10 cellular contexts compared by ENCODE assay signal in genomic region chr19:35266149-35266903, GRCh38. TPM values are rescaled to one million over a fixed set of nuclear protein-coding genes. Genes with fewer than 3 reads are reported as not detected.
A peak's percentile ranks its signal among the peaks of the same experiment; 100 is the strongest.
DNase-seq lines count a peak whose midpoint lies in the region; ATAC-seq and TF ChIP-seq lines count a peak whose summit lies in the region.
"Had no signal": no experiment of that assay in that cellular context is flagged by ENCODE, and none has a peak within 500 bp of the region (broad histone marks: within the 10 kb centered on the region; RNA-seq: fewer than 3 reads in every experiment).

No MANE protein-coding gene starts in this region.

- H3K9me3 Mint-ChIP-seq in CD8-positive, alpha-beta memory T cell = no peaks in the 10 kb centered on the region
- H3K9me3 Mint-ChIP-seq in osteocyte (ENCODE audit: unreplicated experiment) = no peaks in the 10 kb centered on the region

- H3K4me3 ChIP-seq in CD8-positive, alpha-beta memory T cell (ENCODE audit: low read length) = no peak overlapping the region
- peak overlapping the region; percentile 99 for H3K4me3 ChIP-seq in SJCRH30
- H3K4me3 ChIP-seq in epithelial cell of proximal tubule (ENCODE audit: low read depth, low read length) = peak overlapping the region; percentile 89
- H3K4me3 ChIP-seq in thyroid gland (replicated peaks in 1 of 3) = peak overlapping the region in 1 of 3 donors; percentile 68

- peak overlapping the region; percentile 64 to 94 (median 91) for H3K27ac Mint-ChIP-seq in CD8-positive, alpha-beta memory T cell
- H3K27ac Mint-ChIP-seq in osteocyte (ENCODE audit: unreplicated experiment) = peak overlapping the region; percentile 14

- no peaks in the 10 kb centered on the region for H3K27me3 ChIP-seq in CD8-positive, alpha-beta memory T cell (ENCODE audit: insufficient read depth, low read length, poor library complexity, severe bottlenecking)
- H3K27me3 ChIP-seq in SJCRH30 (no peaks in the 10 kb centered on the region), thyroid gland (no peaks in the 10 kb centered on the region)

- TF ChIP-seq CTCF in epithelial cell of proximal tubule (conservative IDR thresholded peaks at IDR 0.05; ENCODE audit: low read depth, low read length) = no peak
- TF ChIP-seq CTCF in osteocyte (IDR thresholded peaks at IDR 0.05) = no peak
- no peak for TF ChIP-seq CTCF in thyroid gland (IDR thresholded peaks at IDR 0.05)

- CTCF ChIA-PET in CD8-positive, alpha-beta memory T cell (lab: Charles Lee) = interaction anchor here (0.9 to 1.3 kb wide), 2 partner anchors 11 to 15 kb away, joined by 3 to 4 read pairs; no protein-coding TSS in a partner anchor

- no peak for TF ChIP-seq POLR2A in thyroid gland (IDR thresholded peaks at IDR 0.05)

- peaks cover 6 to 48% (median 6%) of the 10 kb centered on the region in 3 donors for H3K36me3 Mint-ChIP-seq in CD8-positive, alpha-beta memory T cell
- H3K36me3 Mint-ChIP-seq in osteocyte (ENCODE audit: unreplicated experiment) = peaks cover 8% of the 10 kb centered on the region

- no peaks in the 10 kb centered on the region for H3K9me3 ChIP-seq in CD8-positive, alpha-beta memory T cell (ENCODE audit: low read length)
- H3K9me3 ChIP-seq in SJCRH30 (replicated peaks) (no peaks in the 10 kb centered on the region), thyroid gland (no peaks in the 10 kb centered on the region)

- H3K27me3 Mint-ChIP-seq in CD8-positive, alpha-beta memory T cell = peaks cover 0 to 3% of the 10 kb centered on the region in 2 donors
- no peaks in the 10 kb centered on the region for H3K27me3 Mint-ChIP-seq in osteocyte (ENCODE audit: unreplicated experiment)

- 88 to 92% methylated on average over 10 to 18 of the region's 20 CpGs for WGBS in thyroid gland, 2 donors

- POLR2A ChIA-PET in CD8-positive, alpha-beta memory T cell (lab: Charles Lee) = interaction anchor here (3.1 kb wide), 1 partner anchor 55 kb away, joined by 22 read pairs; no protein-coding TSS in a partner anchor

- ATAC-seq in esophagus mucosa = no peak

- peaks cover 27 to 42% (median 29%) of the 10 kb centered on the region in 3 donors for H3K4me1 Mint-ChIP-seq in CD8-positive, alpha-beta memory T cell
- H3K4me1 Mint-ChIP-seq in osteocyte (ENCODE audit: unreplicated experiment) = peaks cover 17% of the 10 kb centered on the region

- intact Hi-C loops in thyroid gland (cut with DNase I) = loop anchor here (2.0 kb wide), 1 partner anchor 18 kb away; the partner anchor contains the start of gene LSR

- H3K4me3 Mint-ChIP-seq in CD8-positive, alpha-beta memory T cell = peak overlapping the region; percentile 56 to 95 (median 78)
- H3K4me3 Mint-ChIP-seq in osteocyte (ENCODE audit: unreplicated experiment) = peak overlapping the region; percentile 94

- peaks cover 23% of the 10 kb centered on the region for H3K4me1 ChIP-seq in CD8-positive, alpha-beta memory T cell (ENCODE audit: insufficient read depth, low read length)
- H3K4me1 ChIP-seq in SJCRH30 = no peaks in the 10 kb centered on the region
- H3K4me1 ChIP-seq in thyroid gland = peaks cover 31 to 49% of the 10 kb centered on the region in 2 donors

- peak in 1 of 5 donors; percentile 44 for DNase-seq in CD8-positive, alpha-beta memory T cell
- DNase-seq in SJCRH30 = peak in 1 of 2 experiments; percentile 3
- no peak for DNase-seq in epithelial cell of proximal tubule (ENCODE audit: low read depth)
- DNase-seq in osteocyte (ENCODE audit: extremely low spot score, unreplicated experiment) = no peak
- DNase-seq in thyroid gland = no peak
- DNase-seq in HK-2 (ENCODE audit: unreplicated experiment) = no peak
- no peak for DNase-seq in NCI-H146 treated with DMSO at 0.1 percent for 48 hours (lab: John Stamatoyannopoulos, UW; ENCODE audit: unreplicated experiment)
- DNase-seq: midbrain had no signal

- peak overlapping the region; percentile 84 for H3K27ac ChIP-seq in CD8-positive, alpha-beta memory T cell (ENCODE audit: low read depth, low read length)
- H3K27ac ChIP-seq in SJCRH30 (no peak overlapping the region), thyroid gland (peak overlapping the region in 1 of 3 donors; percentile 95)

- peaks cover 14% of the 10 kb centered on the region for H3K36me3 ChIP-seq in CD8-positive, alpha-beta memory T cell (ENCODE audit: insufficient read depth, low read length)
- H3K36me3 ChIP-seq in SJCRH30 (peaks cover 8% of the 10 kb centered on the region), thyroid gland (peaks cover 5 to 12% of the 10 kb centered on the region in 2 donors)

RNA-seq across cellular contexts. Expression of gene USF2, which starts 2.4 kb away (rescaled TPM):
- total RNA-seq in CD8-positive, alpha-beta memory T cell = 100 to 1,000 TPM; 125 to 132 TPM
- polyA plus RNA-seq in CD8-positive, alpha-beta memory T cell = 9.2 TPM
- total RNA-seq in SJCRH30 (2014; rRNA removed; shearing (Covaris generic)) = 104 and 105 TPM in 2 replicates
- total RNA-seq in epithelial cell of proximal tubule (62.9 and 67.6 TPM in 2 replicates), osteocyte (112 and 115 TPM in 2 replicates), thyroid gland (100 to 1,000 TPM in 3 of 4 donors, 10 to 100 TPM in 1; 98.9 to 133 (median 126) TPM), esophagus mucosa (72.3 TPM)

RNA-seq across cellular contexts. Expression of gene HAMP, which starts 16.0 kb away (rescaled TPM):
- under 1 TPM; 0.31 TPM for total RNA-seq in CD8-positive, alpha-beta memory T cell
- not detected for polyA plus RNA-seq in CD8-positive, alpha-beta memory T cell
- 0.47 and 0.68 TPM in 2 replicates for total RNA-seq in SJCRH30 (2014; rRNA removed; shearing (Covaris generic))
- not detected in 2 replicates for total RNA-seq in epithelial cell of proximal tubule
- total RNA-seq in osteocyte = 0.68 TPM in 1 of 2 replicates, not detected in the other
- not detected for total RNA-seq in thyroid gland
- total RNA-seq in esophagus mucosa = not detected

RNA-seq across cellular contexts. Expression of gene LSR, which starts 17.5 kb away (rescaled TPM):
- total RNA-seq in CD8-positive, alpha-beta memory T cell = 10 to 100 TPM; 23.5 to 27.5 TPM
- polyA plus RNA-seq in CD8-positive, alpha-beta memory T cell = 77.8 TPM
- 0.59 and 0.96 TPM in 2 replicates for total RNA-seq in SJCRH30 (2014; rRNA removed; shearing (Covaris generic))
- total RNA-seq in epithelial cell of proximal tubule = 97.1 and 106 TPM in 2 replicates
- total RNA-seq in osteocyte = 0.29 and 0.83 TPM in 2 replicates
- 10 to 100 TPM; 36.5 to 85.3 (median 61.8) TPM for total RNA-seq in thyroid gland
- total RNA-seq in esophagus mucosa = 66.6 TPM

RNA-seq across cellular contexts. Expression of gene MAG, which starts 25.6 kb away (rescaled TPM):
- total RNA-seq in CD8-positive, alpha-beta memory T cell = not detected
- 0.36 TPM for polyA plus RNA-seq in CD8-positive, alpha-beta memory T cell
- 1.2 and 3.6 TPM in 2 replicates for total RNA-seq in SJCRH30 (2014; rRNA removed; shearing (Covaris generic))
- 3.8 TPM in 1 of 2 replicates, not detected in the other for total RNA-seq in epithelial cell of proximal tubule
- not detected in 2 replicates for total RNA-seq in osteocyte
- total RNA-seq in thyroid gland = 10 to 100 TPM in 1 of 4 donors, 1 to 10 TPM in 2, not detected in 1; 1.7 to 19.2 (median 2.7) TPM
- not detected for total RNA-seq in esophagus mucosa

RNA-seq across cellular contexts. Expression of gene FAM187B, which starts 37.8 kb away (rescaled TPM):
- not detected for total RNA-seq in CD8-positive, alpha-beta memory T cell
- not detected for polyA plus RNA-seq in CD8-positive, alpha-beta memory T cell
- not detected in 2 replicates for total RNA-seq in SJCRH30 (2014; rRNA removed; shearing (Covaris generic))
- total RNA-seq in epithelial cell of proximal tubule (not detected in 2 replicates), osteocyte (not detected in 2 replicates), thyroid gland (under 1 TPM in 1 of 4 donors, not detected in 3; 0.67 TPM), esophagus mucosa (not detected)
- total RNA-seq: T-helper 1 cell treated with Interleukin-12 subunit alpha and Interleukin-12 subunit beta and Interleukin-4 antibody, amounts not matched to agents 30 ng/mL and 1 ng/mL, for 36 hours had no signal

Comparison
In these comparisons a context has a peak if more than half of its experiments do, and no peak if none do; other contexts are left out.
1. RNA of gene LSR, which starts 17.5 kb away (total RNA-seq): 97.1 to 106 TPM in epithelial cell of proximal tubule, 36.5 to 85.3 TPM in thyroid gland, 66.6 TPM in esophagus mucosa (single experiment) and 23.5 to 27.5 TPM in CD8-positive, alpha-beta memory T cell; 0.29 to 0.83 TPM in osteocyte and 0.59 to 0.96 TPM in SJCRH30; every median in the first group is over 10 times any median in the second.